Comparison of ENCODE assay signal across 24 cellular contexts in genomic region chr21:36692844-36693143, GRCh38. TPM values are rescaled to one million over a fixed set of nuclear protein-coding genes. Genes with fewer than 3 reads are reported as not detected.
DNase-seq lines count a peak whose midpoint lies in the region; ATAC-seq, FAIRE-seq and TF ChIP-seq lines count a peak whose summit lies in the region.
"Had no signal": no experiment of that assay in that cellular context is flagged by ENCODE, and none has a peak within 500 bp of the region (broad histone marks: within the 10 kb centered on the region; RNA-seq: fewer than 3 reads in every experiment).

No MANE protein-coding gene starts in this region.

- CTCF ChIA-PET in HepG2 (lab: Yijun Ruan, JAX; ENCODE audit: low intra/inter-chr PET ratio, low total read pairs), result no interaction called here

- no peak overlapping the region for H2BK12ac ChIP-seq in neuronal stem cell (ENCODE audit: low read length)

- POLR2A ChIA-PET in HepG2 (lab: Yijun Ruan, JAX), result no interaction called here

- TF ChIP-seq EP300 in HepG2 (IDR thresholded peaks at IDR 0.05; ENCODE audit: low read depth in 2 of 2, low read length in 2 of 2), result no peak
- no peak for TF ChIP-seq EP300 in HepG2 (CRISPR knock-in tag; IDR thresholded peaks at IDR 0.05; ENCODE audit: borderline replicate concordance)

- DNase-seq in HepG2 (ENCODE audit: low spot score), result no peak
- no peak for DNase-seq in right lobe of liver
- no peak for DNase-seq in neuronal stem cell (ENCODE audit: low spot score)
- DNase-seq in GM12891 (ENCODE audit: insufficient read length, low spot score), result no peak
- DNase-seq in GM19239 (ENCODE audit: insufficient read length, low spot score), result no peak
- no peak for DNase-seq in islet precursor cell
- no peak for DNase-seq in amniotic stem cell (lab: John Stamatoyannopoulos, UW)
- DNase-seq: activated CD4-positive, alpha-beta T cell treated with anti-CD3 and anti-CD28 coated beads for 4 hours; activated CD8-positive, alpha-beta memory T cell treated with anti-CD3 and anti-CD28 coated beads for 24 hours; activated gamma-delta T cell; body of pancreas; CD4-positive, CD25-positive, alpha-beta regulatory T cell; GOT3; Karpas-422; mucosa of descending colon; MV-4-11; NCI-H1436 treated with DMSO at 0.1 percent for 48 hours had no signal

- peaks cover 5 to 96% of the 10 kb centered on the region in 2 experiments for H3K27me3 ChIP-seq in HepG2 (ENCODE audit: control insufficient read depth in 1 of 2, insufficient read depth in 2 of 2, low read length in 2 of 2)
- H3K27me3 ChIP-seq in right lobe of liver, result peaks cover 43 to 70% of the 10 kb centered on the region in 2 donors
- H3K27me3 ChIP-seq in esophagus (ENCODE audit: control insufficient read depth in 1 of 2, insufficient read depth in 2 of 2, low read length in 2 of 2), result no peaks in the 10 kb centered on the region
- peaks cover 51 to 98% (median 79%) of the 10 kb centered on the region in 3 experiments for H3K27me3 ChIP-seq in neuronal stem cell (ENCODE audit: control insufficient read depth in 3 of 3, insufficient read depth in 3 of 3, low read depth in 1 of 3, low read length in 3 of 3)

- H3K9ac ChIP-seq in HepG2 (ENCODE audit: insufficient read depth, low read depth, low read length), result no peak overlapping the region
- no peak overlapping the region for H3K9ac ChIP-seq in neuronal stem cell (ENCODE audit: low read depth, low read length, poor library complexity)

- no peak for FAIRE-seq in HepG2 (lab: Jason Lieb, UNC)
- no peak for FAIRE-seq in GM12891 (lab: Jason Lieb, UNC)
- FAIRE-seq in GM19239 (lab: Jason Lieb, UNC), result no peak
- FAIRE-seq: GM12892 had no signal

- no peak overlapping the region for H3K4me3 ChIP-seq in HepG2 (replicated peaks in 1 of 3; ENCODE audit: insufficient read depth in 1 of 3, low read depth in 2 of 3, low read length in 3 of 3)
- H3K4me3 ChIP-seq in right lobe of liver, result no peak overlapping the region
- peak overlapping the region; percentile 47 to 49 for H3K4me3 ChIP-seq in esophagus (ENCODE audit: low read depth in 1 of 2, low read length in 2 of 2)
- peak overlapping the region in 1 of 2 donors; percentile 26 for H3K4me3 ChIP-seq in neuronal stem cell (ENCODE audit: low read length in 2 of 2)
- H3K4me3 ChIP-seq: body of pancreas, lung, mucosa of descending colon had no signal

- TF ChIP-seq CTCF in HepG2 (CRISPR knock-in tag; IDR thresholded peaks at IDR 0.05), result no peak
- TF ChIP-seq CTCF in right lobe of liver (IDR thresholded peaks at IDR 0.05), result no peak

- no peak overlapping the region for H4K91ac ChIP-seq in neuronal stem cell (ENCODE audit: low read depth, low read length, poor library complexity)

- H2AK5ac ChIP-seq in neuronal stem cell (ENCODE audit: low read depth, low read length), result no peak overlapping the region

- H3K18ac ChIP-seq in neuronal stem cell (ENCODE audit: low read length), result no peak overlapping the region

- no peak overlapping the region for H3K14ac ChIP-seq in neuronal stem cell (ENCODE audit: low read length)

- TF ChIP-seq POLR2A in HepG2 (IDR thresholded peaks at IDR 0.05; ENCODE audit: insufficient read depth in 1 of 2, low read depth in 2 of 2, low read length in 2 of 2), result no peak
- TF ChIP-seq POLR2A in right lobe of liver (IDR thresholded peaks at IDR 0.05), result no peak
- no peak for TF ChIP-seq POLR2A in GM12891 (IDR thresholded peaks at IDR 0.05; ENCODE audit: low read depth, low read length)

- intact Hi-C loops in HepG2 (cut with micrococcal nuclease; ENCODE audit: unreplicated experiment) (no loop called here), right lobe of liver (cut with DNase I) (no loop called here)

- H3K36me3 ChIP-seq in HepG2 (replicated peaks in 1 of 2; ENCODE audit: control insufficient read depth in 1 of 2, insufficient read depth in 2 of 2, low read length in 2 of 2), result no peaks in the 10 kb centered on the region
- H3K36me3 ChIP-seq in right lobe of liver, result no peaks in the 10 kb centered on the region
- no peaks in the 10 kb centered on the region for H3K36me3 ChIP-seq in esophagus (ENCODE audit: control insufficient read depth in 2 of 2, insufficient read depth in 2 of 2, low read length in 1 of 2)
- no peaks in the 10 kb centered on the region for H3K36me3 ChIP-seq in neuronal stem cell (replicated peaks in 1 of 2; ENCODE audit: control insufficient read depth in 2 of 2, insufficient read depth in 2 of 2, low read length in 2 of 2)

- WGBS in HepG2 (ENCODE audit: low lambda C conversion rate), result 30% methylated on average over 2 of the region's 23 CpGs
- 0% methylated on average over 2 of the region's 23 CpGs for WGBS in right lobe of liver (ENCODE audit: insufficient coverage, low coverage, low lambda C conversion rate, missing lambda C conversion rate)
- WGBS in esophagus, 2 donors, result 3 to 5% methylated on average over 17 to 23 of the region's 23 CpGs
- no CpG with 5 or more reads among the region's 23 CpGs for WGBS in neuronal stem cell (ENCODE audit: extremely low coverage in 2 of 2, insufficient read length in 2 of 2, insufficient replicate concordance in 1 of 2), 2 donors

- no TSS peak for BruUV-seq in HepG2 (replicated peaks; lab: Mats Ljungman, UMichigan)

- no peak overlapping the region for H3K4ac ChIP-seq in neuronal stem cell (ENCODE audit: low read length)

- H3K23ac ChIP-seq in neuronal stem cell (ENCODE audit: low read depth, low read length, poor library complexity), result no peak overlapping the region

- H3K27ac ChIP-seq in HepG2 (ENCODE audit: extremely low read length, insufficient read depth, low read length) (no peak overlapping the region), right lobe of liver (no peak overlapping the region), esophagus (ENCODE audit: low read depth in 2 of 2, low read length in 1 of 2) (peak overlapping the region; percentile 71 to 79), neuronal stem cell (replicated peaks; ENCODE audit: low read length) (no peak overlapping the region)
- H3K27ac ChIP-seq: body of pancreas had no signal

- in situ Hi-C loops in HepG2 (cut with HindIII; ENCODE audit: extremely low pct_ligation_motif_present, low pct_unique_long_range_greater_than_20kb), result no loop called here

- H3K4me2 ChIP-seq in HepG2 (ENCODE audit: low read depth, low read length), result no peak overlapping the region
- H3K4me2 ChIP-seq in neuronal stem cell (ENCODE audit: insufficient read depth, low read length, poor library complexity, severe bottlenecking), result peak overlapping the region; percentile 46

- H4K8ac ChIP-seq in neuronal stem cell (ENCODE audit: low read depth, low read length), result no peak overlapping the region

- H3K79me1 ChIP-seq in neuronal stem cell (ENCODE audit: low read depth, low read length), result no peaks in the 10 kb centered on the region

- H2BK120ac ChIP-seq in neuronal stem cell (ENCODE audit: low read depth, low read length), result no peak overlapping the region

- H2BK15ac ChIP-seq in neuronal stem cell (ENCODE audit: low read length), result no peak overlapping the region

- no peak for TF ChIP-seq RAD21 in HepG2 (CRISPR knock-in tag; IDR thresholded peaks at IDR 0.05)

- ATAC-seq in HepG2 (no peak), right lobe of liver (no peak)
- ATAC-seq: body of pancreas had no signal

- H3K79me2 ChIP-seq in HepG2 (ENCODE audit: insufficient read depth, low read length), result no peaks in the 10 kb centered on the region

- 0 out of 2 replicates have a peak, but pooled peaks cover 2% of the 10 kb centered on the region for H4K20me1 ChIP-seq in HepG2 (ENCODE audit: insufficient read depth, low read length)

- no peak overlapping the region for H2AFZ ChIP-seq in HepG2 (ENCODE audit: low read length)
- no peak overlapping the region for H2AFZ ChIP-seq in neuronal stem cell (ENCODE audit: low read length)

- H2BK5ac ChIP-seq in neuronal stem cell (ENCODE audit: low read length), result no peak overlapping the region

- H3K4me1 ChIP-seq in HepG2 (ENCODE audit: insufficient read depth, low read length), result no peaks in the 10 kb centered on the region
- H3K4me1 ChIP-seq in right lobe of liver, result peaks cover 0 to 13% (median 0%) of the 10 kb centered on the region in 4 donors
- peaks cover 3 to 8% of the 10 kb centered on the region in 2 donors for H3K4me1 ChIP-seq in esophagus (ENCODE audit: control insufficient read depth in 2 of 2, insufficient read depth in 2 of 2, low read length in 1 of 2)
- H3K4me1 ChIP-seq in neuronal stem cell (ENCODE audit: control insufficient read depth in 2 of 2, insufficient read depth in 1 of 2, low read depth in 1 of 2, low read length in 2 of 2), result peaks cover 0 to 3% of the 10 kb centered on the region in 2 donors

- H3K9me3 ChIP-seq in HepG2 (ENCODE audit: low read length) (no peaks in the 10 kb centered on the region), right lobe of liver (no peaks in the 10 kb centered on the region), esophagus (ENCODE audit: control insufficient read depth in 2 of 2, insufficient read depth in 1 of 2, low read depth in 1 of 2, low read length in 1 of 2) (no peaks in the 10 kb centered on the region), neuronal stem cell (replicated peaks in 1 of 2; ENCODE audit: control insufficient read depth in 2 of 2, insufficient read depth in 1 of 2, low read depth in 1 of 2, low read length in 2 of 2) (peaks cover 3 to 4% of the 10 kb centered on the region in 2 donors)
- H3K9me3 ChIP-seq: body of pancreas, mucosa of descending colon had no signal

RNA-seq across cellular contexts. Expression of gene SIM2, which starts 6.1 kb away (rescaled TPM):
- 0.53 TPM in 2 replicates for total RNA-seq in HepG2 (2016; rRNA removed; fragmentation: Illumina TruSeq; extraction: Trizol)
- 0.20 and 0.35 TPM in 2 replicates for total RNA-seq in HepG2 (2016; cell fraction: cytosol; rRNA removed; fragmentation: Illumina TruSeq; extraction: Trizol; ENCODE audit: low read depth)
- total RNA-seq in HepG2 (2016; cell fraction: insoluble cytoplasmic fraction; rRNA removed; fragmentation: Illumina TruSeq; extraction: Trizol), result 0.22 and 0.50 TPM in 2 replicates
- 0.38 and 0.49 TPM in 2 replicates for total RNA-seq in HepG2 (2016; cell fraction: membrane; rRNA removed; fragmentation: Illumina TruSeq; extraction: Trizol)
- total RNA-seq in HepG2 (2016; cell fraction: nucleus; rRNA removed; fragmentation: Illumina TruSeq; extraction: Trizol), result 0.50 and 0.97 TPM in 2 replicates
- 0.12 and 0.36 TPM in 2 replicates for polyA plus RNA-seq in HepG2 (2011; rRNA removed)
- polyA plus RNA-seq in HepG2 (2011; cell fraction: cytosol; rRNA removed), result 0.13 and 0.15 TPM in 2 replicates
- polyA plus RNA-seq in HepG2 (2011; cell fraction: nucleus; rRNA removed), result 0.61 and 0.66 TPM in 2 replicates
- 0.36 and 0.76 TPM in 2 replicates for polyA plus RNA-seq in HepG2 (2012)
- 0.29 TPM in 2 replicates for polyA plus RNA-seq in HepG2 (2016; cell fraction: cytosol; fragmentation: Illumina TruSeq; extraction: Trizol; ENCODE audit: low read depth)
- polyA plus RNA-seq in HepG2 (2016; cell fraction: insoluble cytoplasmic fraction; fragmentation: Illumina TruSeq; extraction: Trizol; ENCODE audit: low read depth), result 0.62 and 0.96 TPM in 2 replicates
- polyA plus RNA-seq in HepG2 (2016; cell fraction: membrane; fragmentation: Illumina TruSeq; extraction: Trizol; ENCODE audit: low read depth), result 0.65 and 0.81 TPM in 2 replicates
- 1.5 and 2.1 TPM in 2 replicates for polyA plus RNA-seq in HepG2 (2016; cell fraction: nucleus; fragmentation: Illumina TruSeq; extraction: Trizol; ENCODE audit: insufficient read depth, low read depth)
- 0.80 and 17.2 TPM in 2 replicates for polyA minus RNA-seq in HepG2 (2011; rRNA and poly(A)+ RNA removed; ENCODE audit: low replicate concordance)
- 0.26 TPM in 1 of 2 replicates, not detected in the other for polyA minus RNA-seq in HepG2 (2011; cell fraction: cytosol; rRNA and poly(A)+ RNA removed)
- polyA minus RNA-seq in HepG2 (2011; cell fraction: nucleus; rRNA and poly(A)+ RNA removed), result 0.77 and 1.1 TPM in 2 replicates
- total RNA-seq in right lobe of liver, result not detected
- polyA plus RNA-seq in esophagus, result 10 to 100 TPM; 18.7 to 42.9 TPM
- 0.06 TPM for polyA plus RNA-seq in neuronal stem cell (2013, experiment 1 of 2)
- polyA plus RNA-seq in neuronal stem cell (2013, experiment 2 of 2), result 0.08 TPM
- 0.04 TPM for polyA plus RNA-seq in GM12891 (2012; ENCODE audit: low read depth, missing spikeins)
- total RNA-seq: CD4-positive, CD25-positive, alpha-beta regulatory T cell; dermis microvascular lymphatic vessel endothelial cell; lung; mucosa of descending colon; OCI-LY7; T-helper 2 cell treated with Interferon-gamma antibody and Interleukin-4, amounts not matched to agents 100 ng/mL and 5 ng/mL, for 36 hours had no signal
- polyA plus RNA-seq: lung, neural cell had no signal

Comparison
In these comparisons a context has a peak if more than half of its experiments do, and no peak if none do; other contexts are left out.
1. H3K27ac ChIP-seq: peak in esophagus (2 of 2); none in HepG2 (single experiment), right lobe of liver (0 of 3) and neuronal stem cell (single experiment).
2. H3K4me3 ChIP-seq: peak in esophagus (2 of 2); none in HepG2 (0 of 3) and right lobe of liver (0 of 3).